8 cellular contexts compared by ENCODE assay signal in the genomic region with DNA sequence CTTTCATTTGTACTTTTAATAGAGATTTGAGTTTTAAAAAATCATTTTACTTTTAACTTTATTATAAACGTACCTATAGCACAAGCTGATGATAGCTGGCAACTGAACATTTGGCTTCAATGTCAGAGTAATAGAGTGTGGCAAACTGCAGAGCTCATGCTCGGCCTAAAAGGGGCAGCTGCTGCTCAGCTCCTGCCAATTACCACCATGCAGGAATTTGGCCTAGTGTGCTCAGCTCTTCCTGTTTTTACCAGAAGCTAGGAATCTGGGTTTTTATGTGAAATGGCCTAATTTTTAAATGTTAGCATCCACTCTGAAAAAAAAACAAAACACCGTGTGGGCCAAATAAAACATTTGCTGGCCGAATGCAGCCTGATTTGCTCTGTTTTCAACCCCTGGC. TPM values are rescaled to one million over a fixed set of nuclear protein-coding genes. Genes with fewer than 3 reads are reported as not detected.
DNase-seq lines count a peak whose midpoint lies in the region; ATAC-seq and TF ChIP-seq lines count a peak whose summit lies in the region.

No MANE protein-coding gene starts in this region.

- peaks cover 61% of the 10 kb centered on the region for H3K4me1 ChIP-seq in lower lobe of right lung
- peaks cover 55% of the 10 kb centered on the region for H3K4me1 ChIP-seq in vagina

- no peak for TF ChIP-seq CTCF in astrocyte of the spinal cord (IDR thresholded peaks at IDR 0.05; ENCODE audit: low read depth, low read length)
- no peak for TF ChIP-seq CTCF in lower lobe of right lung (IDR thresholded peaks at IDR 0.05)
- no peak for TF ChIP-seq CTCF in vagina (IDR thresholded peaks at IDR 0.05)

- H3K27ac ChIP-seq in lower lobe of right lung (peak overlapping the region; percentile 91), vagina (peak overlapping the region; percentile 94)

- no peak for ATAC-seq in lower lobe of right lung

- TF ChIP-seq POLR2A in vagina (IDR thresholded peaks at IDR 0.05) = no peak

- intact Hi-C loops in lower lobe of right lung (cut with DNase I) (no loop called here), vagina (cut with DNase I) (loop anchor here (5.0 kb wide), 1 partner anchor 166 kb away; the partner anchor contains the start of gene PLXND1)

- H3K36me3 ChIP-seq in lower lobe of right lung (peaks cover 13% of the 10 kb centered on the region), vagina (peaks cover 0 to 10% of the 10 kb centered on the region in 2 donors)

- no peaks in the 10 kb centered on the region for H3K9me3 ChIP-seq in lower lobe of right lung
- H3K9me3 ChIP-seq in vagina = no peaks in the 10 kb centered on the region

- DNase-seq in AG20443 (ENCODE audit: low spot score) (peak; percentile 62), KBM-7 (peak; percentile 37), astrocyte of the spinal cord (ENCODE audit: low read depth, low spot score) (peak; percentile 53), lower lobe of right lung (no peak), vagina (ENCODE audit: extremely low spot score in 2 of 2) (no peak), SHP77 treated with DMSO at 0.1 percent for 48 hours (lab: John Stamatoyannopoulos, UW) (no peak)
- DNase-seq in activated CD8-positive, alpha-beta memory T cell treated with anti-CD3 and anti-CD28 coated beads, Interleukin-2, amount 50 U/mL, for 4 hours = no peak
- no peak for DNase-seq in stimulated activated CD4-positive, alpha-beta T cell treated with anti-CD3 and anti-CD28 coated beads, Interleukin-2, amount 100 ng/mL, for 48 hours

- H3K4me3 ChIP-seq in astrocyte of the spinal cord (ENCODE audit: low read depth, low read length) = no peak overlapping the region
- H3K4me3 ChIP-seq in lower lobe of right lung = peak overlapping the region; percentile 88
- no peak overlapping the region for H3K4me3 ChIP-seq in vagina

- in situ Hi-C loops in KBM-7 (cut with MboI; ENCODE audit: low pct_unique_long_range_greater_than_20kb, low sequenced_read_pairs) = no loop called here
- in situ Hi-C loops in astrocyte of the spinal cord (cut with HindIII; ENCODE audit: low sequenced_read_pairs) = no loop called here

- H3K27me3 ChIP-seq in lower lobe of right lung (ENCODE audit: low read depth) (no peaks in the 10 kb centered on the region), vagina (no peaks in the 10 kb centered on the region)

RNA-seq across cellular contexts. Expression of gene IFT122, which starts 1.8 kb away (rescaled TPM):
- total RNA-seq in lower lobe of right lung (29.9 TPM), vagina (33.4 TPM)

RNA-seq across cellular contexts. Expression of gene MBD4, which starts 2.0 kb away (rescaled TPM):
- total RNA-seq in lower lobe of right lung (38.8 TPM), vagina (32.4 TPM)

RNA-seq across cellular contexts. Expression of gene EFCAB12, which starts 13.3 kb away (rescaled TPM):
- 4.8 TPM for total RNA-seq in lower lobe of right lung
- not detected for total RNA-seq in vagina

Comparison
In these comparisons a context has a peak if more than half of its experiments do, and no peak if none do; other contexts are left out.
1. DNase-seq: peak in AG20443 (single experiment), KBM-7 (single experiment) and astrocyte of the spinal cord (single experiment); none in lower lobe of right lung (single experiment), vagina (0 of 2), SHP77 treated with DMSO at 0.1 percent for 48 hours (single experiment), activated CD8-positive, alpha-beta memory T cell treated with anti-CD3 and anti-CD28 coated beads, Interleukin-2, amount 50 U/mL, for 4 hours (single experiment) and stimulated activated CD4-positive, alpha-beta T cell treated with anti-CD3 and anti-CD28 coated beads, Interleukin-2, amount 100 ng/mL, for 48 hours (0 of 2).